In genomic region chr2:230221533-230221932, GRCh38 we compare ENCODE assay signal across 1 cellular context.
TF ChIP-seq lines count a peak whose summit lies in the region.

No MANE protein-coding gene starts in this region.

TF ChIP-seq in GM12878, 131 proteins besides CTCF, POLR2A, EP300 and RAD21:
- TF ChIP-seq PKNOX1 (IDR thresholded peaks at IDR 0.05) (peak; percentile 78), NFXL1 (IDR thresholded peaks at IDR 0.05; ENCODE audit: borderline replicate concordance) (no peak), POU2F2 (IDR thresholded peaks at IDR 0.05; ENCODE audit: borderline replicate concordance, low read depth, low read length) (peak; percentile 61; the same call in 1 of the 3 replicates), IKZF1 (conservative IDR thresholded peaks at IDR 0.05) (no peak), PAX5 (IDR thresholded peaks at IDR 0.05; ENCODE audit: borderline replicate concordance, low read depth, low read length) (no peak)
